11 cellular contexts compared by ENCODE assay signal in genomic region chr5:116086309-116086708, GRCh38. TPM values are rescaled to one million over a fixed set of nuclear protein-coding genes. Genes with fewer than 3 reads are reported as not detected.
A peak's percentile ranks its signal among the peaks of the same experiment; 100 is the strongest.
DNase-seq lines count a peak whose midpoint lies in the region; ATAC-seq, FAIRE-seq and TF ChIP-seq lines count a peak whose summit lies in the region.
"Not testable (repeated sequence)": the region's sequence is repeated elsewhere in the genome, so short reads cannot be mapped to it uniquely, and the experiment has no call there.
"Had no signal": no experiment of that assay in that cellular context is flagged by ENCODE, and none has a peak within 500 bp of the region (broad histone marks: within the 10 kb centered on the region; RNA-seq: fewer than 3 reads in every experiment).

No MANE protein-coding gene starts in this region.

- in situ Hi-C loops in K562 (cut with MboI), result not testable (repeated sequence)

- not testable (repeated sequence) for H3K9me1 ChIP-seq in K562 (ENCODE audit: control insufficient read depth, insufficient read depth, low read length)

- H3K9me3 ChIP-seq in AG04450 (ENCODE audit: control insufficient read depth, insufficient read depth, low read length); HCT116 (ENCODE audit: control insufficient read depth in 1 of 2, insufficient read depth in 1 of 2, low read depth in 1 of 2, low read length in 2 of 2); PC-9 (ENCODE audit: insufficient read depth, low read depth); K562 (replicated peaks; ENCODE audit: control insufficient read depth, insufficient read depth, low read depth, low read length): not testable (repeated sequence)

- TF ChIP-seq CTCF in AG04450 (IDR thresholded peaks at IDR 0.05; ENCODE audit: low read depth, low read length); HCT116 (IDR thresholded peaks at IDR 0.05 in 2 of 3, conservative IDR thresholded peaks at IDR 0.05 in 1 of 3; ENCODE audit: borderline replicate concordance in 1 of 3, insufficient read depth in 1 of 3, low read depth in 2 of 3, low read length in 2 of 3); PC-9 (conservative IDR thresholded peaks at IDR 0.05); K562 (IDR thresholded peaks at IDR 0.05 in 2 of 3, conservative IDR thresholded peaks at IDR 0.05 in 1 of 3; ENCODE audit: insufficient read depth in 2 of 3, low read depth in 1 of 3, low read length in 3 of 3); fibroblast of villous mesenchyme (IDR thresholded peaks at IDR 0.05; ENCODE audit: insufficient read depth, low read depth, low read length); natural killer cell (IDR thresholded peaks at IDR 0.05): not testable (repeated sequence)

- peaks cover 7 to 43% of the 10 kb centered on the region in 2 experiments for H3K4me1 ChIP-seq in HCT116 (ENCODE audit: control insufficient read depth in 1 of 2, insufficient read depth in 2 of 2, low read length in 2 of 2)
- H3K4me1 ChIP-seq in PC-9 (replicated peaks; ENCODE audit: insufficient read depth), result not testable (repeated sequence)
- peaks cover 10 to 15% of the 10 kb centered on the region in 2 experiments; a peak in 4 of 5 replicates for H3K4me1 ChIP-seq in K562 (replicated peaks in 1 of 2; ENCODE audit: control insufficient read depth in 2 of 2, insufficient read depth in 2 of 2, low read length in 2 of 2)

- not testable (repeated sequence) for FAIRE-seq in K562 (lab: Jason Lieb, UNC)

- H3K79me2 ChIP-seq in HCT116 (ENCODE audit: insufficient read depth, low read length), result peaks cover 77% of the 10 kb centered on the region
- H3K79me2 ChIP-seq in PC-9 (ENCODE audit: low read depth), result peaks cover 22% of the 10 kb centered on the region
- peaks cover 67% of the 10 kb centered on the region for H3K79me2 ChIP-seq in K562 (ENCODE audit: control insufficient read depth, insufficient read depth, low read length)

- H3K4me1 Mint-ChIP-seq in activated CD8-positive, alpha-beta T cell treated with anti-CD3 and anti-CD28 coated beads, Interleukin-2, amount 10 ng/mL, durations not matched to agents 7 days and 5 days (ENCODE audit: low read depth), result peaks cover 32% of the 10 kb centered on the region
- peaks cover 26 to 34% of the 10 kb centered on the region in 2 donors for H3K4me1 Mint-ChIP-seq in natural killer cell
- H3K4me1 Mint-ChIP-seq in stimulated activated effector memory CD8-positive, alpha-beta T cell treated with anti-CD3 and anti-CD28 coated beads, Interleukin-12 subunit alpha, Interleukin-12 subunit beta, amount 100 ng/mL, for 72 hours, result peaks cover 15% of the 10 kb centered on the region

- not testable (repeated sequence) for H4K20me1 ChIP-seq in HCT116 (ENCODE audit: insufficient read depth); PC-9 (ENCODE audit: insufficient read depth); K562 (replicated peaks; ENCODE audit: control insufficient read depth, insufficient read depth, low read length)

- BruUV-seq in HCT116 (replicated peaks; lab: Mats Ljungman, UMichigan); PC-9 (replicated peaks; lab: Mats Ljungman, UMichigan); K562 (replicated peaks; lab: Mats Ljungman, UMichigan): not testable (repeated sequence)

- not testable (repeated sequence) for H2AFZ ChIP-seq in HCT116 (ENCODE audit: low read depth, low read length, poor library complexity, severe bottlenecking)
- H2AFZ ChIP-seq in PC-9 (peak overlapping the region; percentile 92; the same call in 1 of the 2 replicates), K562 (ENCODE audit: low read depth, low read length) (peak overlapping the region; percentile 92)

- intact Hi-C loops in HCT116 (cut with micrococcal nuclease); natural killer cell (cut with micrococcal nuclease): not testable (repeated sequence)
- intact Hi-C loops in PC-9 (cut with micrococcal nuclease; ENCODE audit: unreplicated experiment) (loop anchor here (5.0 kb wide), 1 partner anchor 459 kb away; the partner anchor contains the start of gene TMED7), K562 (cut with micrococcal nuclease) (loop anchor here (5.0 kb wide), 1 partner anchor 244 kb away; the partner anchor contains the start of genes AP3S1 and ATG12)

- H3K27me3 ChIP-seq in AG04450 (ENCODE audit: control insufficient read depth, insufficient read depth, low read length); HCT116 (ENCODE audit: insufficient read depth, low read length); PC-9 (ENCODE audit: insufficient read depth, low read depth); K562 (ENCODE audit: control insufficient read depth in 2 of 2, insufficient read depth in 2 of 2, low read length in 2 of 2): not testable (repeated sequence)

- 95% methylated on average over 3 of the region's 11 CpGs for WGBS in K562 (ENCODE audit: insufficient coverage, low coverage, missing lambda C conversion rate)

- not testable (repeated sequence) for H3K27me3 Mint-ChIP-seq in activated CD8-positive, alpha-beta T cell treated with anti-CD3 and anti-CD28 coated beads, Interleukin-2, amount 10 ng/mL, durations not matched to agents 7 days and 5 days (ENCODE audit: low read depth); natural killer cell (ENCODE audit: low read depth in 2 of 2)

- H3K27ac ChIP-seq in AG04450 (ENCODE audit: low read depth, low read length); PC-9: not testable (repeated sequence)
- H3K27ac ChIP-seq in HCT116 (ENCODE audit: low read depth, low read length) (peak overlapping the region; percentile 88; the same call in 1 of the 2 replicates), K562 (ENCODE audit: extremely low read depth, low read depth, low read length) (0 out of 3 replicates have a peak overlapping the region, but pooled peaks have one; percentile 95)

- not testable (repeated sequence) for H3K9me3 Mint-ChIP-seq in activated CD8-positive, alpha-beta T cell treated with anti-CD3 and anti-CD28 coated beads, Interleukin-2, amount 10 ng/mL, durations not matched to agents 7 days and 5 days (ENCODE audit: insufficient read depth); natural killer cell; stimulated activated effector memory CD8-positive, alpha-beta T cell treated with anti-CD3 and anti-CD28 coated beads, Interleukin-12 subunit alpha, Interleukin-12 subunit beta, amount 100 ng/mL, for 72 hours

- CTCF ChIA-PET in AG04450 (lab: Charles Lee), result interaction anchor here (0.6 to 2.1 kb wide), 2 partner anchors 51 to 436 kb away, joined by 4 read pairs; no protein-coding TSS in a partner anchor
- CTCF ChIA-PET in HCT116 (lab: Charles Lee); PC-9 (lab: Charles Lee); activated CD8-positive, alpha-beta T cell treated with anti-CD3 and anti-CD28 coated beads, Interleukin-2, amount 10 ng/mL, durations not matched to agents 7 days and 5 days (lab: Charles Lee); K562 (lab: Yijun Ruan, JAX; ENCODE audit: low intra/inter-chr PET ratio): not testable (repeated sequence)

- peaks cover 30% of the 10 kb centered on the region for H3K36me3 Mint-ChIP-seq in activated CD8-positive, alpha-beta T cell treated with anti-CD3 and anti-CD28 coated beads, Interleukin-2, amount 10 ng/mL, durations not matched to agents 7 days and 5 days (ENCODE audit: low read depth)
- H3K36me3 Mint-ChIP-seq in natural killer cell; stimulated activated effector memory CD8-positive, alpha-beta T cell treated with anti-CD3 and anti-CD28 coated beads, Interleukin-12 subunit alpha, Interleukin-12 subunit beta, amount 100 ng/mL, for 72 hours: not testable (repeated sequence)

- not testable (repeated sequence) for H3K36me3 ChIP-seq in HCT116 (ENCODE audit: control insufficient read depth in 1 of 2, insufficient read depth in 2 of 2, low read length in 2 of 2); PC-9 (ENCODE audit: low read depth)
- H3K36me3 ChIP-seq in K562 (ENCODE audit: control insufficient read depth, insufficient read depth, low read length), result peaks cover 25% of the 10 kb centered on the region; the same call in 1 of the 3 replicates

- TF ChIP-seq POLR2A in HCT116 (IDR thresholded peaks at IDR 0.05; ENCODE audit: borderline replicate concordance, extremely low read depth, insufficient read depth, insufficient read length); K562 (conservative IDR thresholded peaks at IDR 0.05): not testable (repeated sequence)

- not testable (repeated sequence) for TF ChIP-seq RAD21 in HCT116 (IDR thresholded peaks at IDR 0.05; ENCODE audit: low read depth); K562 (CRISPR knock-in tag; conservative IDR thresholded peaks at IDR 0.05 in 1 of 2, IDR thresholded peaks at IDR 0.05 in 1 of 2)

- not testable (repeated sequence) for H3K9me2 ChIP-seq in HCT116 (ENCODE audit: insufficient read depth); PC-9 (ENCODE audit: insufficient read depth)

- peak overlapping the region; percentile 82; the same call in 1 of the 2 replicates for H3K9ac ChIP-seq in HCT116 (ENCODE audit: low read length)
- peak overlapping the region in 1 of 2 experiments; percentile 91; a peak in 2 of 4 replicates for H3K9ac ChIP-seq in K562 (ENCODE audit: insufficient read depth in 1 of 2, low read depth in 2 of 2, low read length in 2 of 2)

- H3K4me2 ChIP-seq in HCT116 (ENCODE audit: low read length) (peak overlapping the region; percentile 91), PC-9 (peak overlapping the region; percentile 78; the same call in 1 of the 2 replicates), K562 (ENCODE audit: insufficient read depth, low read length) (peak overlapping the region; percentile 91)

- ATAC-seq in HCT116; activated CD8-positive, alpha-beta T cell treated with anti-CD3 and anti-CD28 coated beads, Interleukin-2, amount 10 ng/mL, durations not matched to agents 7 days and 5 days; K562; natural killer cell; stimulated activated effector memory CD8-positive, alpha-beta T cell treated with anti-CD3 and anti-CD28 coated beads, Interleukin-12 subunit alpha, Interleukin-12 subunit beta, amount 100 ng/mL, for 72 hours: not testable (repeated sequence)

- H3K4me3 Mint-ChIP-seq in activated CD8-positive, alpha-beta T cell treated with anti-CD3 and anti-CD28 coated beads, Interleukin-2, amount 10 ng/mL, durations not matched to agents 7 days and 5 days, result peak overlapping the region; percentile 24
- peak overlapping the region; percentile 93 for H3K4me3 Mint-ChIP-seq in natural killer cell
- H3K4me3 Mint-ChIP-seq in stimulated activated effector memory CD8-positive, alpha-beta T cell treated with anti-CD3 and anti-CD28 coated beads, Interleukin-12 subunit alpha, Interleukin-12 subunit beta, amount 100 ng/mL, for 72 hours, result peak overlapping the region; percentile 77

- peak overlapping the region; percentile 58 for H3K27ac Mint-ChIP-seq in activated CD8-positive, alpha-beta T cell treated with anti-CD3 and anti-CD28 coated beads, Interleukin-2, amount 10 ng/mL, durations not matched to agents 7 days and 5 days
- peak overlapping the region; percentile 90 to 95 for H3K27ac Mint-ChIP-seq in natural killer cell
- H3K27ac Mint-ChIP-seq in stimulated activated effector memory CD8-positive, alpha-beta T cell treated with anti-CD3 and anti-CD28 coated beads, Interleukin-12 subunit alpha, Interleukin-12 subunit beta, amount 100 ng/mL, for 72 hours, result not testable (repeated sequence)

- not testable (repeated sequence) for DNase-seq in AG04450 (ENCODE audit: low read depth, low spot score); HCT116 (ENCODE audit: low read depth, low spot score); PC-9; activated CD8-positive, alpha-beta T cell treated with anti-CD3 and anti-CD28 coated beads, Interleukin-2, amount 10 ng/mL, durations not matched to agents 7 days and 5 days; K562 (ENCODE audit: extremely low read depth in 1 of 4, low spot score in 3 of 4); fibroblast of villous mesenchyme (ENCODE audit: low read depth); natural killer cell; stimulated activated effector memory CD8-positive, alpha-beta T cell treated with anti-CD3 and anti-CD28 coated beads, Interleukin-12 subunit alpha, Interleukin-12 subunit beta, amount 100 ng/mL, for 72 hours (ENCODE audit: low spot score in 2 of 2)

- not testable (repeated sequence) for H3F3A ChIP-seq in PC-9 (ENCODE audit: insufficient read depth, low read depth)

- RAD21 ChIA-PET in HCT116 (lab: Charles Lee; ENCODE audit: low non-redundant PET in 1 of 2, low total read pairs in 2 of 2, uncharacterized antibody in 2 of 2, unreplicated experiment in 2 of 2), result not testable (repeated sequence)

- TF ChIP-seq EP300 in K562 (IDR thresholded peaks at IDR 0.05; ENCODE audit: low read length), result not testable (repeated sequence)

- H3K4me3 ChIP-seq in AG04450 (ENCODE audit: low read depth, low read length) (0 out of 2 replicates have a peak overlapping the region, but pooled peaks have one; percentile 93), HCT116 (replicated peaks in 1 of 2; ENCODE audit: low read depth in 1 of 2, low read length in 2 of 2) (peak overlapping the region; percentile 67 to 80), PC-9 (peak overlapping the region; percentile 67; the same call in 1 of the 2 replicates), fibroblast of villous mesenchyme (ENCODE audit: low read depth, low read length) (peak overlapping the region; percentile 80)
- H3K4me3 ChIP-seq in K562, result not testable (repeated sequence)

- POLR2A ChIA-PET in AG04450 (lab: Yijun Ruan, JAX); PC-9 (lab: Charles Lee; ENCODE audit: unreplicated experiment); activated CD8-positive, alpha-beta T cell treated with anti-CD3 and anti-CD28 coated beads, Interleukin-2, amount 10 ng/mL, durations not matched to agents 7 days and 5 days (lab: Charles Lee): not testable (repeated sequence)
- POLR2A ChIA-PET in HCT116 (lab: Charles Lee) (interaction anchor here (0.6 to 1.4 kb wide), 3 partner anchors 10 to 991 kb away, joined by 3 to 4 read pairs (median 3); no protein-coding TSS in a partner anchor), K562 (lab: Yijun Ruan, JAX) (interaction anchor here (0.6 to 1.9 kb wide), 6 partner anchors 9 to 47 kb away, joined by 3 to 11 read pairs (median 3); no protein-coding TSS in a partner anchor)

RNA-seq across cellular contexts. Expression of gene COMMD10, which starts 1.5 kb away (rescaled TPM):
- polyA plus RNA-seq in AG04450 (2011; rRNA removed), result 19.1 and 28.2 TPM in 2 replicates
- polyA minus RNA-seq in AG04450 (2011; rRNA and poly(A)+ RNA removed), result 7.8 and 10.9 TPM in 2 replicates
- 35.3 TPM for total RNA-seq in HCT116 (2021; ENCODE audit: unreplicated experiment)
- 12.0 and 15.6 TPM in 2 replicates for polyA plus RNA-seq in HCT116 (2012)
- total RNA-seq in PC-9 (2021), result 10.4 and 17.9 TPM in 2 replicates
- total RNA-seq in activated CD8-positive, alpha-beta T cell treated with anti-CD3 and anti-CD28 coated beads, Interleukin-2, amount 10 ng/mL, durations not matched to agents 7 days and 5 days, result 10 to 100 TPM; 21.7 to 24.4 TPM
- total RNA-seq in K562 (2011; cell fraction: chromatin; rRNA removed; ENCODE audit: low replicate concordance), result 37.2 and 47.8 TPM in 2 replicates
- 16.3 and 18.2 TPM in 2 replicates for total RNA-seq in K562 (2011; cell fraction: nucleolus; rRNA removed)
- total RNA-seq in K562 (2011; cell fraction: nucleoplasm; rRNA removed), result 15.5 and 20.3 TPM in 2 replicates
- total RNA-seq in K562 (2014; rRNA removed), result 17.9 and 30.9 TPM in 2 replicates
- 32.5 and 35.7 TPM in 2 replicates for total RNA-seq in K562 (2014; rRNA removed; fragmentation: Illumina TruSeq; extraction: Trizol)
- 25.2 and 30.8 TPM in 2 replicates for total RNA-seq in K562 (2015; rRNA removed; fragmentation: Illumina TruSeq; extraction: Trizol)
- total RNA-seq in K562 (2021), result 18.7 and 24.1 TPM in 2 replicates
- 20.4 and 28.0 TPM in 2 replicates for polyA plus RNA-seq in K562 (2011; rRNA removed)
- 3.2 and 10.3 TPM in 2 replicates for polyA plus RNA-seq in K562 (2011; cell fraction: cytosol; rRNA removed)
- polyA plus RNA-seq in K562 (2011; cell fraction: nucleus; rRNA removed), result 24.0 and 27.4 TPM in 2 replicates
- polyA plus RNA-seq in K562 (2012), result 19.1 and 19.4 TPM in 2 replicates
- 23.3 and 24.8 TPM in 2 replicates for polyA plus RNA-seq in K562 (2014; fragmentation: Illumina TruSeq; extraction: Trizol)
- 100 to 1,000 TPM in 1 of 2 experiments, 10 to 100 TPM in 1; 85.9 to 101 TPM for polyA plus RNA-seq in K562 (2014; fragmentation: Nextera tagmentation; extraction: Ambion mirVana)
- 23.3 and 24.1 TPM in 2 replicates for polyA plus RNA-seq in K562 (2014; rRNA removed)
- polyA minus RNA-seq in K562 (2011; rRNA and poly(A)+ RNA removed), result 18.8 and 24.0 TPM in 2 replicates
- polyA minus RNA-seq in K562 (2011; cell fraction: cytosol; rRNA and poly(A)+ RNA removed), result 1.9 and 7.2 TPM in 2 replicates
- polyA minus RNA-seq in K562 (2011; cell fraction: nucleus; rRNA and poly(A)+ RNA removed), result 30.7 and 44.8 TPM in 2 replicates
- total RNA-seq in fibroblast of villous mesenchyme, result 26.4 and 38.9 TPM in 2 replicates
- total RNA-seq in natural killer cell, result 10 to 100 TPM; 28.7 to 41.1 (median 35.1) TPM

RNA-seq across cellular contexts. Expression of gene ARL14EPL, which starts 54.0 kb away (rescaled TPM):
- 0.05 TPM in 2 replicates for polyA plus RNA-seq in AG04450 (2011; rRNA removed)
- polyA minus RNA-seq in AG04450 (2011; rRNA and poly(A)+ RNA removed), result not detected in 2 replicates
- 22.9 TPM for total RNA-seq in HCT116 (2021; ENCODE audit: unreplicated experiment)
- 17.3 and 18.7 TPM in 2 replicates for polyA plus RNA-seq in HCT116 (2012)
- total RNA-seq in PC-9 (2021), result 0.37 TPM in 1 of 2 replicates, not detected in the other
- total RNA-seq in activated CD8-positive, alpha-beta T cell treated with anti-CD3 and anti-CD28 coated beads, Interleukin-2, amount 10 ng/mL, durations not matched to agents 7 days and 5 days, result not detected
- not detected in 2 replicates for total RNA-seq in K562 (2011; cell fraction: chromatin; rRNA removed; ENCODE audit: low replicate concordance)
- not detected in 2 replicates for total RNA-seq in K562 (2011; cell fraction: nucleolus; rRNA removed)
- total RNA-seq in K562 (2011; cell fraction: nucleoplasm; rRNA removed), result not detected in 2 replicates
- not detected in 2 replicates for total RNA-seq in K562 (2014; rRNA removed)
- total RNA-seq in K562 (2014; rRNA removed; fragmentation: Illumina TruSeq; extraction: Trizol), result 0.10 TPM in 1 of 2 replicates, not detected in the other
- not detected in 2 replicates for total RNA-seq in K562 (2015; rRNA removed; fragmentation: Illumina TruSeq; extraction: Trizol)
- 0.09 and 0.20 TPM in 2 replicates for total RNA-seq in K562 (2021)
- polyA plus RNA-seq in K562 (2011; rRNA removed), result 0.07 TPM in 1 of 2 replicates, not detected in the other
- polyA plus RNA-seq in K562 (2011; cell fraction: cytosol; rRNA removed), result not detected in 2 replicates
- not detected in 2 replicates for polyA plus RNA-seq in K562 (2011; cell fraction: nucleus; rRNA removed)
- polyA plus RNA-seq in K562 (2012), result not detected in 2 replicates
- not detected in 2 replicates for polyA plus RNA-seq in K562 (2014; fragmentation: Illumina TruSeq; extraction: Trizol)
- under 1 TPM; 0.06 to 0.14 TPM for polyA plus RNA-seq in K562 (2014; fragmentation: Nextera tagmentation; extraction: Ambion mirVana)
- polyA plus RNA-seq in K562 (2014; rRNA removed), result 0.20 TPM in 1 of 2 replicates, not detected in the other
- polyA minus RNA-seq in K562 (2011; rRNA and poly(A)+ RNA removed), result not detected in 2 replicates
- polyA minus RNA-seq in K562 (2011; cell fraction: cytosol; rRNA and poly(A)+ RNA removed), result not detected in 2 replicates
- not detected in 2 replicates for polyA minus RNA-seq in K562 (2011; cell fraction: nucleus; rRNA and poly(A)+ RNA removed)
- not detected in 2 replicates for total RNA-seq in fibroblast of villous mesenchyme
- total RNA-seq in natural killer cell, result not detected
- total RNA-seq: cardiac septum, H7, posterior vena cava had no signal

Comparison
In these comparisons a context has a peak if more than half of its experiments do, and no peak if none do; other contexts are left out.
1. H3K4me3 Mint-ChIP-seq: peak in every context shown above with its lines; median percentile 93 in natural killer cell; 77 in stimulated activated effector memory CD8-positive, alpha-beta T cell treated with anti-CD3 and anti-CD28 coated beads, Interleukin-12 subunit alpha, Interleukin-12 subunit beta, amount 100 ng/mL, for 72 hours; 24 in activated CD8-positive, alpha-beta T cell treated with anti-CD3 and anti-CD28 coated beads, Interleukin-2, amount 10 ng/mL, durations not matched to agents 7 days and 5 days.
2. RNA of gene ARL14EPL, which starts 54.0 kb away (total RNA-seq): 22.9 TPM in HCT116 (single experiment); 0.37 TPM in PC-9, 0.09 to 0.20 TPM in K562, not detected in activated CD8-positive, alpha-beta T cell treated with anti-CD3 and anti-CD28 coated beads, Interleukin-2, amount 10 ng/mL, durations not matched to agents 7 days and 5 days, not detected in fibroblast of villous mesenchyme and not detected in natural killer cell; every median in the first group is over 10 times any median in the second.
3. Peak in every context shown above with its lines, with median percentiles within 50 percentile points of each other: H3K4me2 ChIP-seq.